ENCODE assay signal across 9 cellular contexts in the genomic region with DNA sequence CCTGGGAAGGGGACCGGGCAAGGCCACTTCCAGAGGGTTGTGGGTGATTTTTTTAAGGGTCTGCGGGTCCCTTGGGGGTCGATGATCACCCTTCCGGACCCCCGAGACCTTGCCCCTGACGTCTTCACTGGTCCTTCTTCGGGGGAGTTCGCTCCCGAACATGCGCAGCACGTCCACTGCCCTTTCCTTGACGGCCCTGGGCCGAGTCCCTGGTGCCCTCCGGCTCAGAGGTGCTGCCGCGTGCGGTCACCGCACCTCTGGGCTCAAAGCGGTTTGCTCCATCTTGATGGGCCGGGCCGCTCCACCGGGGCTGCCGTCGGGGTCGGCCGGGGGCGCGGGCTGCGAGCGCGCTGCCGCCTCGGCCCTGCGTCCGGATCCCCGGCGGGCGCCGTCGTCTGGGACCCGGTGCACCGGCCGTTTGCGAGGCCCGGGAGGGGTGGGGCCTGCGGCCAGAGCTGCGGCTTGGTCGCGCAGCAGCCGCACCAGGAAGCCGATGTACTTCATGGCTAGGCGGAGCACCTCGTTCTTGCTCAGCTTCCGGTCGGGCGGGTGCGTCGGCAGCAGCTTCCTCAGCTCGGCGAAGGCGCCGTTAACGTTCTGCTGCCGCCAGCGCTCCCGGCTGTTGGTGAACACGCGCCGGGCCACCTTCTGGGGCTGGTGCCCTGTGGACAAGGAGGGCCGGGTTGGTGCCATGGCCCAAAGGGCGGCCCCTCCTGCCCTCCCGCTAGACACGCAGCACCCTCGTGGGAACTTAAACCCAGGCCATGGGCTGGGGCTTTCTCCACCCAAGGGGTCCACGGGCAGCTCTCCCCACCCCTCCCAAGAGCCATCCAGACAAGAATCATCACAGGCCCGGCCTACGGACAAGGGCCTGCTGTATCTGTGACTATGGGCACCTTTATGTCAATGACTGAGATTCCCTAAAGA. TPM values are rescaled to one million over a fixed set of nuclear protein-coding genes. Genes with fewer than 3 reads are reported as not detected.
DNase-seq lines count a peak whose midpoint lies in the region; ATAC-seq and TF ChIP-seq lines count a peak whose summit lies in the region.
"Had no signal": no experiment of that assay in that cellular context is flagged by ENCODE, and none has a peak within 500 bp of the region (broad histone marks: within the 10 kb centered on the region; RNA-seq: fewer than 3 reads in every experiment).

No MANE protein-coding gene starts in this region.

- DNase-seq in Peyer's patch: peak; percentile 84 to 94 (median 86)
- DNase-seq in activated naive CD4-positive, alpha-beta T cell treated with anti-CD3 and anti-CD28 coated beads, Interleukin-2, amount 10 ng/mL, durations not matched to agents 7 days and 5 days: peak; percentile 86
- DNase-seq in stimulated activated CD4-positive, alpha-beta T cell treated with anti-CD3 and anti-CD28 coated beads, Interleukin-4, amount 100 ng/mL, for 24 hours: peak; percentile 76
- DNase-seq in HuH-7 (ENCODE audit: low spot score): no peak
- no peak for DNase-seq in NCI-H2171 (lab: John Stamatoyannopoulos, UW)

- H3K4me1 ChIP-seq in Peyer's patch: peaks cover 3 to 69% (median 40%) of the 10 kb centered on the region in 4 donors

- no peaks in the 10 kb centered on the region for H3K27me3 ChIP-seq in Peyer's patch

- TF ChIP-seq POLR2A in Peyer's patch (IDR thresholded peaks at IDR 0.05): peak; percentile 32 to 49

- peak overlapping the region; percentile 96 for H3K27ac Mint-ChIP-seq in activated naive CD4-positive, alpha-beta T cell treated with anti-CD3 and anti-CD28 coated beads, Interleukin-2, amount 10 ng/mL, durations not matched to agents 7 days and 5 days

- peaks cover 68% of the 10 kb centered on the region for H3K27me3 Mint-ChIP-seq in activated naive CD4-positive, alpha-beta T cell treated with anti-CD3 and anti-CD28 coated beads, Interleukin-2, amount 10 ng/mL, durations not matched to agents 7 days and 5 days

- peak overlapping the region; percentile 81 to 92 (median 90) for H3K27ac ChIP-seq in Peyer's patch

- H3K4me1 Mint-ChIP-seq in activated naive CD4-positive, alpha-beta T cell treated with anti-CD3 and anti-CD28 coated beads, Interleukin-2, amount 10 ng/mL, durations not matched to agents 7 days and 5 days: peaks cover 71% of the 10 kb centered on the region

- CTCF ChIA-PET in activated naive CD4-positive, alpha-beta T cell treated with anti-CD3 and anti-CD28 coated beads, Interleukin-2, amount 10 ng/mL, durations not matched to agents 7 days and 5 days (lab: Charles Lee): interaction anchor here (1.3 kb wide), 2 partner anchors 37 to 134 kb away, joined by 3 read pairs; no protein-coding TSS in a partner anchor

- no peak for TF ChIP-seq CTCF in GM12875 (IDR thresholded peaks at IDR 0.05; ENCODE audit: borderline replicate concordance, insufficient read depth, low read depth, low read length)
- no peak for TF ChIP-seq CTCF in Peyer's patch (IDR thresholded peaks at IDR 0.05)

- peaks cover 9% of the 10 kb centered on the region for H3K36me3 Mint-ChIP-seq in activated naive CD4-positive, alpha-beta T cell treated with anti-CD3 and anti-CD28 coated beads, Interleukin-2, amount 10 ng/mL, durations not matched to agents 7 days and 5 days

- H3K9me3 ChIP-seq in Peyer's patch: no peaks in the 10 kb centered on the region
- no peaks in the 10 kb centered on the region for H3K9me3 ChIP-seq in iPS-18c (ENCODE audit: control insufficient read depth, insufficient read depth, low read length)

- H3K4me3 ChIP-seq in GM12875 (ENCODE audit: low read depth, low read length): peak overlapping the region; percentile 40
- peak overlapping the region; percentile 30 to 70 (median 59) for H3K4me3 ChIP-seq in Peyer's patch
- peak overlapping the region; percentile 28 for H3K4me3 ChIP-seq in iPS-18c (ENCODE audit: insufficient read depth, low read depth, low read length)

- ATAC-seq in HG02610 (IDR thresholded peaks at IDR 0.05; ENCODE audit: unreplicated experiment): no peak

- peaks cover 0 to 8% (median 0%) of the 10 kb centered on the region in 3 donors for H3K36me3 ChIP-seq in Peyer's patch

- H3K9me3 Mint-ChIP-seq in activated naive CD4-positive, alpha-beta T cell treated with anti-CD3 and anti-CD28 coated beads, Interleukin-2, amount 10 ng/mL, durations not matched to agents 7 days and 5 days: no peaks in the 10 kb centered on the region

- H3K4me3 Mint-ChIP-seq in activated naive CD4-positive, alpha-beta T cell treated with anti-CD3 and anti-CD28 coated beads, Interleukin-2, amount 10 ng/mL, durations not matched to agents 7 days and 5 days: peak overlapping the region; percentile 72

RNA-seq across cellular contexts. Expression of a gene that starts 3.3 kb away (rescaled TPM):
- 10 to 100 TPM in 1 of 4 donors, 1 to 10 TPM in 3; 1.2 to 21.5 (median 4.9) TPM for total RNA-seq in Peyer's patch
- total RNA-seq: M059J had no signal

RNA-seq across cellular contexts. Expression of a gene that starts 17.2 kb away (rescaled TPM):
- total RNA-seq in Peyer's patch: 10 to 100 TPM; 27.1 to 71.8 (median 28.3) TPM

RNA-seq across cellular contexts. Expression of a gene that starts 18.7 kb away (rescaled TPM):
- 10 to 100 TPM; 21.5 to 48.0 (median 37.1) TPM for total RNA-seq in Peyer's patch

RNA-seq across cellular contexts. Expression of a gene that starts 50.8 kb away (rescaled TPM):
- total RNA-seq in Peyer's patch: 100 to 1,000 TPM in 2 of 4 donors, 10 to 100 TPM in 2; 78.1 to 199 (median 107) TPM

RNA-seq across cellular contexts. Expression of a gene that starts 50.9 kb away (rescaled TPM):
- 100 to 1,000 TPM in 1 of 4 donors, 10 to 100 TPM in 3; 72.2 to 229 (median 85.6) TPM for total RNA-seq in Peyer's patch

Comparison
In these comparisons a context has a peak if more than half of its experiments do, and no peak if none do; other contexts are left out.
1. DNase-seq: peak in Peyer's patch (3 of 3), activated naive CD4-positive, alpha-beta T cell treated with anti-CD3 and anti-CD28 coated beads, Interleukin-2, amount 10 ng/mL, durations not matched to agents 7 days and 5 days (single experiment) and stimulated activated CD4-positive, alpha-beta T cell treated with anti-CD3 and anti-CD28 coated beads, Interleukin-4, amount 100 ng/mL, for 24 hours (single experiment); none in HuH-7 (single experiment) and NCI-H2171 (single experiment).
2. Peak in every context shown above with its lines, with median percentiles within 50 percentile points of each other: H3K4me3 ChIP-seq.